Comparison of ENCODE assay signal across 9 cellular contexts in the genomic region with DNA sequence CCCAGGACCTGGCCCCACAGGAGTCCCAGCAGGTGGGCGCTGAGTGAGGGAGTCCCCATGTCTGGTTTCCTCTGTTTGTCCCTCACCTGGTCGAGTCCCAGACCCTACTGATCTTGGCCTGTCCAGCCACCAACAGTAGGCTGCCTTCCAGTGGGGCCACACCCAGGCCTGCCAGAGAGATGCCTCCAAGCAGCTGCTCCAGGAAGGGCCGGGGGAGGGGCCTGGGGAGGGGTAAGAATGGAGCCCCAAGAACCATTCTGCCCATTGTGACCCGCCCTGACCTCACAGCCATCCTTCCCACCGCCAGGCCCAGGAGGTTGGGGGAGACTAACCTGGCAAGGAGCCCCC. TPM values are rescaled to one million over a fixed set of nuclear protein-coding genes. Genes with fewer than 3 reads are reported as not detected.
DNase-seq lines count a peak whose midpoint lies in the region; ATAC-seq and TF ChIP-seq lines count a peak whose summit lies in the region.
"Had no signal": no experiment of that assay in that cellular context is flagged by ENCODE, and none has a peak within 500 bp of the region (broad histone marks: within the 10 kb centered on the region; RNA-seq: fewer than 3 reads in every experiment).

No MANE protein-coding gene starts in this region.

- H3K4me1 Mint-ChIP-seq in activated CD4-positive, alpha-beta T cell treated with anti-CD3 and anti-CD28 coated beads, Interleukin-2, amount 10 ng/mL, durations not matched to agents 7 days and 5 days = peaks cover 13% of the 10 kb centered on the region
- no peaks in the 10 kb centered on the region for H3K4me1 Mint-ChIP-seq in activated naive CD8-positive, alpha-beta T cell treated with anti-CD3 and anti-CD28 coated beads for 36 hours

- ATAC-seq in HG02981 (IDR thresholded peaks at IDR 0.05; ENCODE audit: unreplicated experiment) = no peak

- intact Hi-C loops in testis (cut with DNase I; ENCODE audit: low total_unique reads) = loop anchor here (5.0 kb wide), 1 partner anchor 150 kb away; no protein-coding TSS in a partner anchor

- H3K36me3 Mint-ChIP-seq in activated CD4-positive, alpha-beta T cell treated with anti-CD3 and anti-CD28 coated beads, Interleukin-2, amount 10 ng/mL, durations not matched to agents 7 days and 5 days (ENCODE audit: low read depth) = no peaks in the 10 kb centered on the region
- H3K36me3 Mint-ChIP-seq in activated naive CD8-positive, alpha-beta T cell treated with anti-CD3 and anti-CD28 coated beads for 36 hours = peaks cover 2% of the 10 kb centered on the region

- H3K9me3 Mint-ChIP-seq in activated CD4-positive, alpha-beta T cell treated with anti-CD3 and anti-CD28 coated beads, Interleukin-2, amount 10 ng/mL, durations not matched to agents 7 days and 5 days = no peaks in the 10 kb centered on the region
- H3K9me3 Mint-ChIP-seq in activated naive CD8-positive, alpha-beta T cell treated with anti-CD3 and anti-CD28 coated beads for 36 hours = no peaks in the 10 kb centered on the region

- DNase-seq in activated CD4-positive, alpha-beta T cell treated with anti-CD3 and anti-CD28 coated beads, Interleukin-2, amount 10 ng/mL, durations not matched to agents 7 days and 5 days = no peak
- no peak for DNase-seq in activated CD4-positive, alpha-beta T cell treated with anti-CD3 and anti-CD28 coated beads, Interleukin-2, amount 50 U/mL, for 1 hour
- no peak for DNase-seq in activated naive CD8-positive, alpha-beta T cell treated with anti-CD3 and anti-CD28 coated beads for 36 hours
- DNase-seq in testis (no peak), NCI-H1417 (lab: John Stamatoyannopoulos, UW) (no peak), GF-D8 (lab: John Stamatoyannopoulos, UW) (no peak)

- peak overlapping the region; percentile 79 for H3K27ac Mint-ChIP-seq in activated CD4-positive, alpha-beta T cell treated with anti-CD3 and anti-CD28 coated beads, Interleukin-2, amount 10 ng/mL, durations not matched to agents 7 days and 5 days
- peak overlapping the region; percentile 75 for H3K27ac Mint-ChIP-seq in activated naive CD8-positive, alpha-beta T cell treated with anti-CD3 and anti-CD28 coated beads for 36 hours

- WGBS in testis, 2 donors = 67 to 71% methylated on average over 1 to 5 of the region's 5 CpGs

- H3K27ac ChIP-seq in layer of hippocampus (ENCODE audit: low read depth, low read length) = peak overlapping the region; percentile 58
- H3K27ac ChIP-seq in testis = peak overlapping the region; percentile 74 to 81

- TF ChIP-seq POLR2A in testis (IDR thresholded peaks at IDR 0.05) = no peak

- CTCF ChIA-PET in activated CD4-positive, alpha-beta T cell treated with anti-CD3 and anti-CD28 coated beads, Interleukin-2, amount 10 ng/mL, durations not matched to agents 7 days and 5 days (lab: Charles Lee) = interaction anchor here (0.6 kb wide), 1 partner anchor 12 kb away, joined by 4 read pairs; no protein-coding TSS in a partner anchor

- no peaks in the 10 kb centered on the region for H3K9me3 ChIP-seq in testis

- peaks cover 16% of the 10 kb centered on the region for H3K27me3 Mint-ChIP-seq in activated CD4-positive, alpha-beta T cell treated with anti-CD3 and anti-CD28 coated beads, Interleukin-2, amount 10 ng/mL, durations not matched to agents 7 days and 5 days
- peaks cover 12% of the 10 kb centered on the region for H3K27me3 Mint-ChIP-seq in activated naive CD8-positive, alpha-beta T cell treated with anti-CD3 and anti-CD28 coated beads for 36 hours

- TF ChIP-seq CTCF in testis (IDR thresholded peaks at IDR 0.05) = no peak

- H3K4me1 ChIP-seq in testis = peaks cover 14% of the 10 kb centered on the region

- no peaks in the 10 kb centered on the region for H3K27me3 ChIP-seq in layer of hippocampus (ENCODE audit: control insufficient read depth, insufficient read depth, low read length)
- H3K27me3 ChIP-seq in testis = no peaks in the 10 kb centered on the region

- H3K36me3 ChIP-seq in testis (ENCODE audit: low read depth, missing control alignments) = no peaks in the 10 kb centered on the region

- H3K4me3 Mint-ChIP-seq in activated CD4-positive, alpha-beta T cell treated with anti-CD3 and anti-CD28 coated beads, Interleukin-2, amount 10 ng/mL, durations not matched to agents 7 days and 5 days = peak overlapping the region; percentile 60
- peak overlapping the region; percentile 83 for H3K4me3 Mint-ChIP-seq in activated naive CD8-positive, alpha-beta T cell treated with anti-CD3 and anti-CD28 coated beads for 36 hours

- H3K4me3 ChIP-seq in testis = peak overlapping the region; percentile 61 to 79

- POLR2A ChIA-PET in activated CD4-positive, alpha-beta T cell treated with anti-CD3 and anti-CD28 coated beads, Interleukin-2, amount 10 ng/mL, durations not matched to agents 7 days and 5 days (lab: Charles Lee) = no interaction called here

RNA-seq across cellular contexts. Expression of gene SPATA20, which starts 0.7 kb away (rescaled TPM):
- total RNA-seq in activated CD4-positive, alpha-beta T cell treated with anti-CD3 and anti-CD28 coated beads, Interleukin-2, amount 10 ng/mL, durations not matched to agents 7 days and 5 days = 1 to 10 TPM; 3.9 to 6.2 TPM
- total RNA-seq in activated naive CD8-positive, alpha-beta T cell treated with anti-CD3 and anti-CD28 coated beads for 36 hours = 10 to 100 TPM; 32.4 to 36.3 TPM
- total RNA-seq in testis = 100 to 1,000 TPM; 207 to 338 TPM
- 264 TPM for polyA plus RNA-seq in testis (ENCODE audit: insufficient read depth, low read depth, low replicate concordance)

RNA-seq across cellular contexts. Expression of gene CACNA1G, which starts 12.8 kb away (rescaled TPM):
- not detected for total RNA-seq in activated CD4-positive, alpha-beta T cell treated with anti-CD3 and anti-CD28 coated beads, Interleukin-2, amount 10 ng/mL, durations not matched to agents 7 days and 5 days
- total RNA-seq in activated naive CD8-positive, alpha-beta T cell treated with anti-CD3 and anti-CD28 coated beads for 36 hours = under 1 TPM in 1 of 2 experiments, not detected in 1; 0.06 TPM
- 1 to 10 TPM; 1.3 to 1.7 TPM for total RNA-seq in testis
- 1.7 TPM for polyA plus RNA-seq in testis (ENCODE audit: insufficient read depth, low read depth, low replicate concordance)

RNA-seq across cellular contexts. Expression of gene EPN3, which starts 15.2 kb away (rescaled TPM):
- total RNA-seq in activated CD4-positive, alpha-beta T cell treated with anti-CD3 and anti-CD28 coated beads, Interleukin-2, amount 10 ng/mL, durations not matched to agents 7 days and 5 days = not detected
- not detected for total RNA-seq in activated naive CD8-positive, alpha-beta T cell treated with anti-CD3 and anti-CD28 coated beads for 36 hours
- 1 to 10 TPM; 4.9 to 6.3 TPM for total RNA-seq in testis
- 6.3 TPM for polyA plus RNA-seq in testis (ENCODE audit: insufficient read depth, low read depth, low replicate concordance)
- total RNA-seq: Daoy had no signal

RNA-seq across cellular contexts. Expression of gene MYCBPAP, which starts 39.5 kb away (rescaled TPM):
- total RNA-seq in activated CD4-positive, alpha-beta T cell treated with anti-CD3 and anti-CD28 coated beads, Interleukin-2, amount 10 ng/mL, durations not matched to agents 7 days and 5 days = 1 to 10 TPM; 3.0 to 4.8 TPM
- 1 to 10 TPM in 1 of 2 experiments, under 1 TPM in 1; 0.56 to 1.1 TPM for total RNA-seq in activated naive CD8-positive, alpha-beta T cell treated with anti-CD3 and anti-CD28 coated beads for 36 hours
- 10 to 100 TPM; 75.9 to 91.7 TPM for total RNA-seq in testis
- polyA plus RNA-seq in testis (ENCODE audit: insufficient read depth, low read depth, low replicate concordance) = 315 TPM

Comparison
In these comparisons a context has a peak if more than half of its experiments do, and no peak if none do; other contexts are left out.
1. RNA of gene SPATA20, which starts 0.7 kb away (total RNA-seq): 207 to 338 TPM in testis; 32.4 to 36.3 TPM in activated naive CD8-positive, alpha-beta T cell treated with anti-CD3 and anti-CD28 coated beads for 36 hours and 3.9 to 6.2 TPM in activated CD4-positive, alpha-beta T cell treated with anti-CD3 and anti-CD28 coated beads, Interleukin-2, amount 10 ng/mL, durations not matched to agents 7 days and 5 days; every median in the first group is over 4 times any median in the second.
2. RNA of gene EPN3, which starts 15.2 kb away (total RNA-seq): 4.9 to 6.3 TPM in testis; not detected in activated naive CD8-positive, alpha-beta T cell treated with anti-CD3 and anti-CD28 coated beads for 36 hours and not detected in activated CD4-positive, alpha-beta T cell treated with anti-CD3 and anti-CD28 coated beads, Interleukin-2, amount 10 ng/mL, durations not matched to agents 7 days and 5 days; every median in the first group is over 4 times any median in the second.